1 cellular context compared by ENCODE assay signal in the genomic region with DNA sequence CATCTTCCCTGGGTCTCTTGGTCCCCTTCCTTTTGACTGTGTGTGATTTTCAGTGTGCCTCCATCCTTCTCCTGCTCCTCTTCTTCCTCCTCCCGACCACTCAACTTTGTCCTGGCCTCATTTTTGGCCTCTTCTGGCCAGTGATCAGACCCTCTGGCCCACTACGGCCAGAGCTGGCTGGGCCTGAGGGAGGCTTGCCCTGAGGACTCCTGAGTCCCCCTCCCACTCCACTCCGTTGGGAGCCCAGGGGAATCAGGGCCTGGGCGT.
TF ChIP-seq lines count a peak whose summit lies in the region.

No MANE protein-coding gene starts in this region.

TF ChIP-seq in GM23338, 12 proteins besides CTCF, POLR2A, EP300 and RAD21 (continued from another document):
- TF ChIP-seq, protein P1, sequence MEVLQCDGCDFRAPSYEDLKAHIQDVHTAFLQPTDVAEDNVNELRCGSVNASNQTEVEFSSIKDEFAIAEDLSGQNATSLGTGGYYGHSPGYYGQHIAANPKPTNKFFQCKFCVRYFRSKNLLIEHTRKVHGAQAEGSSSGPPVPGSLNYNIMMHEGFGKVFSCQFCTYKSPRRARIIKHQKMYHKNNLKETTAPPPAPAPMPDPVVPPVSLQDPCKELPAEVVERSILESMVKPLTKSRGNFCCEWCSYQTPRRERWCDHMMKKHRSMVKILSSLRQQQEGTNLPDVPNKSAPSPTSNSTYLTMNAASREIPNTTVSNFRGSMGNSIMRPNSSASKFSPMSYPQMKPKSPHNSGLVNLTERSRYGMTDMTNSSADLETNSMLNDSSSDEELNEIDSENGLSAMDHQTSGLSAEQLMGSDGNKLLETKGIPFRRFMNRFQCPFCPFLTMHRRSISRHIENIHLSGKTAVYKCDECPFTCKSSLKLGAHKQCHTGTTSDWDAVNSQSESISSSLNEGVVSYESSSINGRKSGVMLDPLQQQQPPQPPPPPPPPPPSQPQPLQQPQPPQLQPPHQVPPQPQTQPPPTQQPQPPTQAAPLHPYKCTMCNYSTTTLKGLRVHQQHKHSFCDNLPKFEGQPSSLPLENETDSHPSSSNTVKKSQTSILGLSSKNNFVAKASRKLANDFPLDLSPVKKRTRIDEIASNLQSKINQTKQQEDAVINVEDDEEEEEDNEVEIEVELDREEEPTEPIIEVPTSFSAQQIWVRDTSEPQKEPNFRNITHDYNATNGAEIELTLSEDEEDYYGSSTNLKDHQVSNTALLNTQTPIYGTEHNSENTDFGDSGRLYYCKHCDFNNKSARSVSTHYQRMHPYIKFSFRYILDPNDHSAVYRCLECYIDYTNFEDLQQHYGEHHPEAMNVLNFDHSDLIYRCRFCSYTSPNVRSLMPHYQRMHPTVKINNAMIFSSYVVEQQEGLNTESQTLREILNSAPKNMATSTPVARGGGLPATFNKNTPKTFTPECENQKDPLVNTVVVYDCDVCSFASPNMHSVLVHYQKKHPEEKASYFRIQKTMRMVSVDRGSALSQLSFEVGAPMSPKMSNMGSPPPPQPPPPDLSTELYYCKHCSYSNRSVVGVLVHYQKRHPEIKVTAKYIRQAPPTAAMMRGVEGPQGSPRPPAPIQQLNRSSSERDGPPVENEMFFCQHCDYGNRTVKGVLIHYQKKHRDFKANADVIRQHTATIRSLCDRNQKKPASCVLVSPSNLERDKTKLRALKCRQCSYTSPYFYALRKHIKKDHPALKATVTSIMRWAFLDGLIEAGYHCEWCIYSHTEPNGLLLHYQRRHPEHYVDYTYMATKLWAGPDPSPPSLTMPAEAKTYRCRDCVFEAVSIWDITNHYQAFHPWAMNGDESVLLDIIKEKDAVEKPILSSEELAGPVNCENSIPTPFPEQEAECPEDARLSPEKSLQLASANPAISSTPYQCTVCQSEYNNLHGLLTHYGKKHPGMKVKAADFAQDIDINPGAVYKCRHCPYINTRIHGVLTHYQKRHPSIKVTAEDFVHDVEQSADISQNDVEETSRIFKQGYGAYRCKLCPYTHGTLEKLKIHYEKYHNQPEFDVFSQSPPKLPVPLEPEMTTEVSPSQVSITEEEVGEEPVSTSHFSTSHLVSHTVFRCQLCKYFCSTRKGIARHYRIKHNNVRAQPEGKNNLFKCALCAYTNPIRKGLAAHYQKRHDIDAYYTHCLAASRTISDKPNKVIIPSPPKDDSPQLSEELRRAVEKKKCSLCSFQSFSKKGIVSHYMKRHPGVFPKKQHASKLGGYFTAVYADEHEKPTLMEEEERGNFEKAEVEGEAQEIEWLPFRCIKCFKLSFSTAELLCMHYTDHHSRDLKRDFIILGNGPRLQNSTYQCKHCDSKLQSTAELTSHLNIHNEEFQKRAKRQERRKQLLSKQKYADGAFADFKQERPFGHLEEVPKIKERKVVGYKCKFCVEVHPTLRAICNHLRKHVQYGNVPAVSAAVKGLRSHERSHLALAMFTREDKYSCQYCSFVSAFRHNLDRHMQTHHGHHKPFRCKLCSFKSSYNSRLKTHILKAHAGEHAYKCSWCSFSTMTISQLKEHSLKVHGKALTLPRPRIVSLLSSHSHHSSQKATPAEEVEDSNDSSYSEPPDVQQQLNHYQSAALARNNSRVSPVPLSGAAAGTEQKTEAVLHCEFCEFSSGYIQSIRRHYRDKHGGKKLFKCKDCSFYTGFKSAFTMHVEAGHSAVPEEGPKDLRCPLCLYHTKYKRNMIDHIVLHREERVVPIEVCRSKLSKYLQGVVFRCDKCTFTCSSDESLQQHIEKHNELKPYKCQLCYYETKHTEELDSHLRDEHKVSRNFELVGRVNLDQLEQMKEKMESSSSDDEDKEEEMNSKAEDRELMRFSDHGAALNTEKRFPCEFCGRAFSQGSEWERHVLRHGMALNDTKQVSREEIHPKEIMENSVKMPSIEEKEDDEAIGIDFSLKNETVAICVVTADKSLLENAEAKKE (CRISPR knock-in tag; IDR thresholded peaks at IDR 0.05), result no peak
- TF ChIP-seq CREB1 (CRISPR knock-in tag; IDR thresholded peaks at IDR 0.05; ENCODE audit: low read depth) (no peak), NANOG (IDR thresholded peaks at IDR 0.05; ENCODE audit: borderline replicate concordance) (no peak), ZNF114 (CRISPR knock-in tag; IDR thresholded peaks at IDR 0.05) (no peak), EZH2phosphoT487 (IDR thresholded peaks at IDR 0.05; ENCODE audit: unreplicated experiment) (no peak)
- TF ChIP-seq, protein P2, sequence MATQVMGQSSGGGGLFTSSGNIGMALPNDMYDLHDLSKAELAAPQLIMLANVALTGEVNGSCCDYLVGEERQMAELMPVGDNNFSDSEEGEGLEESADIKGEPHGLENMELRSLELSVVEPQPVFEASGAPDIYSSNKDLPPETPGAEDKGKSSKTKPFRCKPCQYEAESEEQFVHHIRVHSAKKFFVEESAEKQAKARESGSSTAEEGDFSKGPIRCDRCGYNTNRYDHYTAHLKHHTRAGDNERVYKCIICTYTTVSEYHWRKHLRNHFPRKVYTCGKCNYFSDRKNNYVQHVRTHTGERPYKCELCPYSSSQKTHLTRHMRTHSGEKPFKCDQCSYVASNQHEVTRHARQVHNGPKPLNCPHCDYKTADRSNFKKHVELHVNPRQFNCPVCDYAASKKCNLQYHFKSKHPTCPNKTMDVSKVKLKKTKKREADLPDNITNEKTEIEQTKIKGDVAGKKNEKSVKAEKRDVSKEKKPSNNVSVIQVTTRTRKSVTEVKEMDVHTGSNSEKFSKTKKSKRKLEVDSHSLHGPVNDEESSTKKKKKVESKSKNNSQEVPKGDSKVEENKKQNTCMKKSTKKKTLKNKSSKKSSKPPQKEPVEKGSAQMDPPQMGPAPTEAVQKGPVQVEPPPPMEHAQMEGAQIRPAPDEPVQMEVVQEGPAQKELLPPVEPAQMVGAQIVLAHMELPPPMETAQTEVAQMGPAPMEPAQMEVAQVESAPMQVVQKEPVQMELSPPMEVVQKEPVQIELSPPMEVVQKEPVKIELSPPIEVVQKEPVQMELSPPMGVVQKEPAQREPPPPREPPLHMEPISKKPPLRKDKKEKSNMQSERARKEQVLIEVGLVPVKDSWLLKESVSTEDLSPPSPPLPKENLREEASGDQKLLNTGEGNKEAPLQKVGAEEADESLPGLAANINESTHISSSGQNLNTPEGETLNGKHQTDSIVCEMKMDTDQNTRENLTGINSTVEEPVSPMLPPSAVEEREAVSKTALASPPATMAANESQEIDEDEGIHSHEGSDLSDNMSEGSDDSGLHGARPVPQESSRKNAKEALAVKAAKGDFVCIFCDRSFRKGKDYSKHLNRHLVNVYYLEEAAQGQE (IDR thresholded peaks at IDR 0.05; ENCODE audit: unreplicated experiment), result no peak
